In genomic region chrX:135463937-135464336, GRCh38 we compare ENCODE assay signal across 11 cellular contexts. TPM values are rescaled to one million over a fixed set of nuclear protein-coding genes. Genes with fewer than 3 reads are reported as not detected.
DNase-seq lines count a peak whose midpoint lies in the region; ATAC-seq and TF ChIP-seq lines count a peak whose summit lies in the region.
"Had no signal": no experiment of that assay in that cellular context is flagged by ENCODE, and none has a peak within 500 bp of the region (broad histone marks: within the 10 kb centered on the region; RNA-seq: fewer than 3 reads in every experiment).

No MANE protein-coding gene starts in this region.

- no peak overlapping the region for H2AFZ ChIP-seq in MM.1S (ENCODE audit: low read length)

- no peak overlapping the region for H3K4me3 ChIP-seq in left ventricle myocardium inferior
- H3K4me3 ChIP-seq in MM.1S (ENCODE audit: low read length), result no peak overlapping the region
- no peak overlapping the region for H3K4me3 ChIP-seq in ascending aorta

- no peak for ATAC-seq in GM21360 (IDR thresholded peaks at IDR 0.05; ENCODE audit: unreplicated experiment)

- no peak overlapping the region for H3K9ac ChIP-seq in MM.1S (ENCODE audit: low read length)

- H3K27me3 ChIP-seq in left ventricle myocardium inferior (ENCODE audit: low read depth) (no peaks in the 10 kb centered on the region), MM.1S (replicated peaks; ENCODE audit: insufficient read depth, low read length) (no peaks in the 10 kb centered on the region), ascending aorta (no peaks in the 10 kb centered on the region)

- intact Hi-C loops in left ventricle myocardium inferior (cut with micrococcal nuclease) (no loop called here), cardiac septum (cut with DNase I) (no loop called here), ascending aorta (cut with DNase I) (no loop called here)

- peak; percentile 34 for TF ChIP-seq CTCF in left ventricle myocardium inferior (IDR thresholded peaks at IDR 0.05; ENCODE audit: borderline replicate concordance)
- peak; percentile 33 for TF ChIP-seq CTCF in MM.1S (IDR thresholded peaks at IDR 0.05; ENCODE audit: low read length)
- TF ChIP-seq CTCF in ascending aorta (IDR thresholded peaks at IDR 0.05), result peak in 1 of 3 experiments; percentile 9

- no peak overlapping the region for H3K27ac ChIP-seq in left ventricle myocardium inferior (replicated peaks)
- H3K27ac ChIP-seq in MM.1S (ENCODE audit: low read length), result no peak overlapping the region
- H3K27ac ChIP-seq in ascending aorta, result no peak overlapping the region

- no peaks in the 10 kb centered on the region for H3F3A ChIP-seq in MM.1S (ENCODE audit: insufficient read depth, low read length)

- no peaks in the 10 kb centered on the region for H4K20me1 ChIP-seq in MM.1S (ENCODE audit: insufficient read depth, low read length)

- no peaks in the 10 kb centered on the region for H3K79me2 ChIP-seq in MM.1S (ENCODE audit: low read length)

- H3K4me1 ChIP-seq in left ventricle myocardium inferior (no peaks in the 10 kb centered on the region), MM.1S (ENCODE audit: low read length) (no peaks in the 10 kb centered on the region), ascending aorta (no peaks in the 10 kb centered on the region)

- H3K36me3 ChIP-seq in left ventricle myocardium inferior (no peaks in the 10 kb centered on the region), MM.1S (replicated peaks; ENCODE audit: insufficient read depth, low read length) (no peaks in the 10 kb centered on the region), ascending aorta (no peaks in the 10 kb centered on the region)

- DNase-seq in left ventricle myocardium inferior (no peak), cardiac septum (ENCODE audit: low spot score) (no peak), MM.1S (peak; percentile 11), dermis microvascular lymphatic vessel endothelial cell (ENCODE audit: low read depth in 2 of 2) (peak; percentile 3 to 11), cerebellum (ENCODE audit: low spot score) (no peak), mucosa of gallbladder (ENCODE audit: low spot score) (no peak), ascending aorta (ENCODE audit: low spot score in 2 of 2) (no peak)
- DNase-seq: activated gamma-delta T cell treated with Interleukin-2 at 50 U/mL for 16 hours, glutamatergic neuron, NCI-H1105 had no signal

- H3K4me2 ChIP-seq in MM.1S (ENCODE audit: low read depth, low read length), result no peak overlapping the region

- H3K9me2 ChIP-seq in MM.1S (replicated peaks; ENCODE audit: insufficient read depth, low read length), result no peaks in the 10 kb centered on the region

- H3K9me3 ChIP-seq in left ventricle myocardium inferior (replicated peaks) (no peaks in the 10 kb centered on the region), MM.1S (replicated peaks; ENCODE audit: insufficient read depth, low read length) (no peaks in the 10 kb centered on the region), ascending aorta (no peaks in the 10 kb centered on the region)

RNA-seq across cellular contexts. Expression of gene SMIM10L2A, which starts 42.2 kb away (rescaled TPM):
- total RNA-seq in left ventricle myocardium inferior (0.82 TPM), cardiac septum (0.97 TPM), dermis microvascular lymphatic vessel endothelial cell (0.90 and 1.6 TPM in 2 replicates), cerebellum (6.8 TPM), mucosa of gallbladder (1.9 TPM), ascending aorta (0.85 TPM)

RNA-seq across cellular contexts. Expression of gene INTS6L, which starts 56.5 kb away (rescaled TPM):
- total RNA-seq in left ventricle myocardium inferior (2.3 TPM), cardiac septum (3.7 TPM), dermis microvascular lymphatic vessel endothelial cell (0.63 and 0.77 TPM in 2 replicates), cerebellum (28.6 TPM), mucosa of gallbladder (10.5 TPM), ascending aorta (11.9 TPM)

Comparison
In these comparisons a context has a peak if more than half of its experiments do, and no peak if none do; other contexts are left out.
1. DNase-seq: peak in MM.1S (single experiment) and dermis microvascular lymphatic vessel endothelial cell (2 of 2); none in left ventricle myocardium inferior (single experiment), cardiac septum (single experiment), cerebellum (single experiment), mucosa of gallbladder (single experiment) and ascending aorta (0 of 2).